In genomic region chr17:41813039-41813680, GRCh38 we compare ENCODE assay signal across 8 cellular contexts. TPM values are rescaled to one million over a fixed set of nuclear protein-coding genes. Genes with fewer than 3 reads are reported as not detected.
DNase-seq lines count a peak whose midpoint lies in the region; ATAC-seq and TF ChIP-seq lines count a peak whose summit lies in the region.

No MANE protein-coding gene starts in this region.

- no peak for DNase-seq in NT2/D1 (ENCODE audit: low read depth, low spot score)
- no peak for DNase-seq in endothelial cell (ENCODE audit: low spot score)
- no peak for DNase-seq in neuronal stem cell (ENCODE audit: low spot score)
- no peak for DNase-seq in DMS79 (lab: John Stamatoyannopoulos, UW)
- DNase-seq in foreskin keratinocyte, result no peak
- DNase-seq in NCI-H2171 treated with DMSO at 0.1 percent for 48 hours (lab: John Stamatoyannopoulos, UW), result no peak
- DNase-seq in NCI-H345 (lab: John Stamatoyannopoulos, UW), result no peak

- H3K4me1 ChIP-seq in BLaER1 (peaks cover 48% of the 10 kb centered on the region), NT2/D1 (ENCODE audit: insufficient read depth, insufficient read length) (peaks cover 22% of the 10 kb centered on the region), neuronal stem cell (ENCODE audit: control insufficient read depth in 2 of 2, insufficient read depth in 1 of 2, low read depth in 1 of 2, low read length in 2 of 2) (peaks cover 12 to 16% of the 10 kb centered on the region in 2 donors), foreskin keratinocyte (no peaks in the 10 kb centered on the region)

- H2BK15ac ChIP-seq in neuronal stem cell (ENCODE audit: low read length), result no peak overlapping the region

- H2BK5ac ChIP-seq in neuronal stem cell (ENCODE audit: low read length), result peak overlapping the region; percentile 76

- H3K9ac ChIP-seq in BLaER1 (peak overlapping the region; percentile 81; the same call in 1 of the 2 replicates), NT2/D1 (ENCODE audit: insufficient read length, low read depth) (peak overlapping the region; percentile 91), neuronal stem cell (ENCODE audit: low read depth, low read length, poor library complexity) (peak overlapping the region; percentile 90)

- H3K79me1 ChIP-seq in neuronal stem cell (ENCODE audit: low read depth, low read length), result peaks cover 23% of the 10 kb centered on the region

- H4K20me1 ChIP-seq in BLaER1, result no peaks in the 10 kb centered on the region

- no peak for ATAC-seq in foreskin keratinocyte

- no peak overlapping the region for H2BK120ac ChIP-seq in neuronal stem cell (ENCODE audit: low read depth, low read length)

- H3K27me3 ChIP-seq in BLaER1, result no peaks in the 10 kb centered on the region
- no peaks in the 10 kb centered on the region for H3K27me3 ChIP-seq in NT2/D1 (ENCODE audit: insufficient read depth, insufficient read length)
- H3K27me3 ChIP-seq in neuronal stem cell (ENCODE audit: control insufficient read depth in 3 of 3, insufficient read depth in 3 of 3, low read depth in 1 of 3, low read length in 3 of 3), result peaks cover 0 to 2% (median 0%) of the 10 kb centered on the region in 3 experiments
- peaks cover 25% of the 10 kb centered on the region for H3K27me3 ChIP-seq in foreskin keratinocyte

- no peak for TF ChIP-seq CTCF in endothelial cell (IDR thresholded peaks at IDR 0.05; ENCODE audit: unreplicated experiment)
- TF ChIP-seq CTCF in foreskin keratinocyte (conservative IDR thresholded peaks at IDR 0.05), result no peak

- H3K4me2 ChIP-seq in BLaER1 (peak overlapping the region; percentile 98), neuronal stem cell (ENCODE audit: insufficient read depth, low read length, poor library complexity, severe bottlenecking) (peak overlapping the region; percentile 99)

- peak overlapping the region; percentile 88 for H2AFZ ChIP-seq in neuronal stem cell (ENCODE audit: low read length)

- no peak overlapping the region for H3K4ac ChIP-seq in neuronal stem cell (ENCODE audit: low read length)

- H3K36me3 ChIP-seq in BLaER1 (peaks cover 12% of the 10 kb centered on the region; the same call in 1 of the 2 replicates), NT2/D1 (ENCODE audit: insufficient read depth, insufficient read length, low read length) (peaks cover 46% of the 10 kb centered on the region), neuronal stem cell (replicated peaks in 1 of 2; ENCODE audit: control insufficient read depth in 2 of 2, insufficient read depth in 2 of 2, low read length in 2 of 2) (peaks cover 17 to 41% of the 10 kb centered on the region in 2 donors)

- WGBS in neuronal stem cell (ENCODE audit: extremely low coverage in 2 of 2, insufficient read length in 2 of 2, insufficient replicate concordance in 1 of 2), 2 donors, result no CpG with 5 or more reads among the region's 20 CpGs

- H2BK12ac ChIP-seq in neuronal stem cell (ENCODE audit: low read length), result no peak overlapping the region

- H3K9me3 ChIP-seq in BLaER1 (no peaks in the 10 kb centered on the region), NT2/D1 (ENCODE audit: insufficient read depth, low read length) (no peaks in the 10 kb centered on the region), neuronal stem cell (replicated peaks in 1 of 2; ENCODE audit: control insufficient read depth in 2 of 2, insufficient read depth in 1 of 2, low read depth in 1 of 2, low read length in 2 of 2) (peaks cover 3 to 4% of the 10 kb centered on the region in 2 donors)

- H4K8ac ChIP-seq in neuronal stem cell (ENCODE audit: low read depth, low read length), result no peak overlapping the region

- peaks cover 11% of the 10 kb centered on the region for H3K36me3 Mint-ChIP-seq in endothelial cell (ENCODE audit: low read depth, unreplicated experiment)

- H3K27me3 Mint-ChIP-seq in endothelial cell (ENCODE audit: unreplicated experiment), result peaks cover 11% of the 10 kb centered on the region

- no peaks in the 10 kb centered on the region for H3K9me3 Mint-ChIP-seq in endothelial cell (ENCODE audit: unreplicated experiment)

- peak overlapping the region; percentile 97 for H3K18ac ChIP-seq in neuronal stem cell (ENCODE audit: low read length)

- no peak overlapping the region for H4K91ac ChIP-seq in neuronal stem cell (ENCODE audit: low read depth, low read length, poor library complexity)

- peaks cover 16% of the 10 kb centered on the region for H3K4me1 Mint-ChIP-seq in endothelial cell (ENCODE audit: unreplicated experiment)

- H2AK5ac ChIP-seq in neuronal stem cell (ENCODE audit: low read depth, low read length), result peak overlapping the region; percentile 76

- H3K14ac ChIP-seq in neuronal stem cell (ENCODE audit: low read length), result no peak overlapping the region

- peak overlapping the region; percentile 22 for H3K27ac Mint-ChIP-seq in endothelial cell (ENCODE audit: unreplicated experiment)

- H3K27ac ChIP-seq in BLaER1 (peak overlapping the region; percentile 84), neuronal stem cell (replicated peaks; ENCODE audit: low read length) (peak overlapping the region; percentile 89), foreskin keratinocyte (no peak overlapping the region)

- peak overlapping the region; percentile 82 for H3K4me3 ChIP-seq in BLaER1
- H3K4me3 ChIP-seq in NT2/D1 (ENCODE audit: insufficient read length, low read depth), result peak overlapping the region; percentile 87
- peak overlapping the region; percentile 59 to 90 for H3K4me3 ChIP-seq in neuronal stem cell (ENCODE audit: low read length in 2 of 2)

- H3K4me3 Mint-ChIP-seq in endothelial cell (ENCODE audit: unreplicated experiment), result peak overlapping the region; percentile 95

- H3K23ac ChIP-seq in neuronal stem cell (ENCODE audit: low read depth, low read length, poor library complexity), result no peak overlapping the region

RNA-seq across cellular contexts. Expression of gene FKBP10, which starts 0.4 kb away (rescaled TPM):
- total RNA-seq in endothelial cell (ENCODE audit: unreplicated experiment) (167 TPM), foreskin keratinocyte (8.0 and 10.5 TPM in 2 replicates)
- 166 TPM for polyA plus RNA-seq in neuronal stem cell (2013, experiment 1 of 2)
- 162 TPM for polyA plus RNA-seq in neuronal stem cell (2013, experiment 2 of 2)
- polyA plus RNA-seq in foreskin keratinocyte, result 8.8 and 10.9 TPM in 2 replicates

RNA-seq across cellular contexts. Expression of gene P3H4, which starts 1.4 kb away (rescaled TPM):
- 22.6 TPM for total RNA-seq in endothelial cell (ENCODE audit: unreplicated experiment)
- 36.9 TPM for polyA plus RNA-seq in neuronal stem cell (2013, experiment 1 of 2)
- polyA plus RNA-seq in neuronal stem cell (2013, experiment 2 of 2), result 37.5 TPM
- total RNA-seq in foreskin keratinocyte, result 8.8 and 13.7 TPM in 2 replicates
- 9.1 and 11.8 TPM in 2 replicates for polyA plus RNA-seq in foreskin keratinocyte

RNA-seq across cellular contexts. Expression of gene NT5C3B, which starts 22.9 kb away (rescaled TPM):
- total RNA-seq in endothelial cell (ENCODE audit: unreplicated experiment) (79.9 TPM), foreskin keratinocyte (61.8 and 93.7 TPM in 2 replicates)
- 111 TPM for polyA plus RNA-seq in neuronal stem cell (2013, experiment 1 of 2)
- 110 TPM for polyA plus RNA-seq in neuronal stem cell (2013, experiment 2 of 2)
- polyA plus RNA-seq in foreskin keratinocyte, result 79.5 and 104 TPM in 2 replicates

RNA-seq across cellular contexts. Expression of gene KLHL10, which starts 24.5 kb away (rescaled TPM):
- total RNA-seq in endothelial cell (ENCODE audit: unreplicated experiment), result not detected
- polyA plus RNA-seq in neuronal stem cell (2013, experiment 1 of 2), result 0.04 TPM
- polyA plus RNA-seq in neuronal stem cell (2013, experiment 2 of 2), result 0.04 TPM
- total RNA-seq in foreskin keratinocyte, result 0.04 TPM in 1 of 2 replicates, not detected in the other
- not detected in 2 replicates for polyA plus RNA-seq in foreskin keratinocyte

RNA-seq across cellular contexts. Expression of gene JUP, which starts 26.6 kb away (rescaled TPM):
- total RNA-seq in endothelial cell (ENCODE audit: unreplicated experiment) (330 TPM), foreskin keratinocyte (367 and 442 TPM in 2 replicates)
- polyA plus RNA-seq in neuronal stem cell (2013, experiment 1 of 2), result 55.6 TPM
- 57.2 TPM for polyA plus RNA-seq in neuronal stem cell (2013, experiment 2 of 2)
- polyA plus RNA-seq in foreskin keratinocyte, result 299 and 341 TPM in 2 replicates

Comparison
In these comparisons a context has a peak if more than half of its experiments do, and no peak if none do; other contexts are left out.
1. RNA of gene FKBP10, which starts 0.4 kb away (total RNA-seq): 167 TPM in endothelial cell (single experiment); 8.0 to 10.5 TPM in foreskin keratinocyte; every median in the first group is over 10 times any median in the second.
2. Peak in every context shown above with its lines, with median percentiles within 50 percentile points of each other: H3K4me3 ChIP-seq and H3K9ac ChIP-seq.